Comparison of ENCODE assay signal across 7 cellular contexts in genomic region chr11:28728666-28729065, GRCh38.
"Had no signal": no experiment of that assay in that cellular context is flagged by ENCODE, and none has a peak within 500 bp of the region (broad histone marks: within the 10 kb centered on the region; RNA-seq: fewer than 3 reads in every experiment).

No MANE protein-coding gene starts in this region.

- H3K27ac Mint-ChIP-seq: GM23338 had no signal

- H3K9me3 Mint-ChIP-seq: H9 had no signal

- H2AFZ ChIP-seq: GM23338 had no signal

- H3K4me3 Mint-ChIP-seq: GM23338, H9 had no signal

- ATAC-seq: GM23338, K562 had no signal

- H3K4me3 ChIP-seq: GM23338, K562 had no signal

- H3K4me2 ChIP-seq: GM23338 had no signal

- FAIRE-seq: H54, HTR-8/SVneo, K562 had no signal

- DNase-seq: H9, HCEC 1CT, KG1 had no signal
